In genomic region chr6:156660389-156660788, GRCh38 we compare ENCODE assay signal across 19 cellular contexts.
DNase-seq lines count a peak whose midpoint lies in the region; ATAC-seq, FAIRE-seq and TF ChIP-seq lines count a peak whose summit lies in the region.
"Had no signal": no experiment of that assay in that cellular context is flagged by ENCODE, and none has a peak within 500 bp of the region (broad histone marks: within the 10 kb centered on the region; RNA-seq: fewer than 3 reads in every experiment).

No MANE protein-coding gene starts in this region.

- TF ChIP-seq RAD21 in GM12878 (IDR thresholded peaks at IDR 0.05; ENCODE audit: insufficient read depth, low read depth, low read length): no peak

- H3K27me3 ChIP-seq in Caco-2 (replicated peaks; ENCODE audit: control insufficient read depth, insufficient read depth, low read length): no peaks in the 10 kb centered on the region
- H3K27me3 ChIP-seq in GM12878 (replicated peaks in 1 of 2; ENCODE audit: control insufficient read depth in 2 of 2, insufficient read depth in 2 of 2, low read length in 1 of 2): no peaks in the 10 kb centered on the region
- H3K27me3 ChIP-seq: BLaER1 had no signal

- H3K4me3 Mint-ChIP-seq in T-helper 2 cell treated with Interferon-gamma antibody and Interleukin-4, amounts not matched to agents 5 μg/mL and 100 μg/mL, for 36 hours: peak overlapping the region; percentile 33
- H3K4me3 Mint-ChIP-seq in Caco-2 (ENCODE audit: unreplicated experiment): peak overlapping the region; percentile 18
- no peak overlapping the region for H3K4me3 Mint-ChIP-seq in stimulated activated naive B cell treated with anti-CD40 and anti-IgM and Interleukin-4, amounts not matched to agents 10 μg/mL and 1 μg/mL and 100 μg/mL, for 72 hours
- H3K4me3 Mint-ChIP-seq in progenitor cell of endocrine pancreas (ENCODE audit: low read depth): no peak overlapping the region
- H3K4me3 Mint-ChIP-seq: CD4-positive, CD25-positive, alpha-beta regulatory T cell; CD8-positive, alpha-beta memory T cell; GM23338 had no signal

- BruUV-seq in Caco-2 (replicated peaks; lab: Mats Ljungman, UMichigan): no TSS peak
- BruUV-seq in GM12878 (replicated peaks; lab: Mats Ljungman, UMichigan): no TSS peak

- H3K4me2 ChIP-seq in GM12878 (ENCODE audit: control insufficient read depth, insufficient read depth): no peak overlapping the region
- H3K4me2 ChIP-seq: BLaER1, GM23338 had no signal

- no peak for TF ChIP-seq EP300 in GM12878 (IDR thresholded peaks at IDR 0.05; ENCODE audit: borderline replicate concordance in 1 of 2, control insufficient read depth in 1 of 2, low read depth in 2 of 2, low read length in 2 of 2)

- FAIRE-seq in GM12878 (lab: Jason Lieb, UNC): no peak
- FAIRE-seq: D721Med, G401.6, GM12892, GM18507, H54 had no signal

- 47% methylated on average over 2 of the region's 2 CpGs for WGBS in GM12878 (ENCODE audit: insufficient coverage, insufficient replicate concordance, low lambda C conversion rate, missing lambda C conversion rate)

- peaks cover 7% of the 10 kb centered on the region for H3K27me3 Mint-ChIP-seq in T-helper 2 cell treated with Interferon-gamma antibody and Interleukin-4, amounts not matched to agents 5 μg/mL and 100 μg/mL, for 36 hours (ENCODE audit: low read depth)
- H3K27me3 Mint-ChIP-seq in Caco-2 (ENCODE audit: insufficient read depth, unreplicated experiment): peaks cover 3% of the 10 kb centered on the region
- no peaks in the 10 kb centered on the region for H3K27me3 Mint-ChIP-seq in stimulated activated naive B cell treated with anti-CD40 and anti-IgM and Interleukin-4, amounts not matched to agents 10 μg/mL and 1 μg/mL and 100 μg/mL, for 72 hours
- peaks cover 3% of the 10 kb centered on the region for H3K27me3 Mint-ChIP-seq in progenitor cell of endocrine pancreas

- no peak overlapping the region for H2AFZ ChIP-seq in GM12878 (ENCODE audit: control insufficient read depth, low read depth, low read length)

- in situ Hi-C loops in GM12878 (cut with MboI): no loop called here

- ATAC-seq in GM12878: peak; percentile 35
- no peak for ATAC-seq in stimulated activated naive B cell treated with anti-CD40 and anti-IgM and Interleukin-4, amounts not matched to agents 10 μg/mL and 1 μg/mL and 100 μg/mL, for 72 hours (replicated peaks)
- ATAC-seq: GM23338 had no signal

- POLR2A ChIA-PET in Caco-2 (lab: Charles Lee): no interaction called here
- POLR2A ChIA-PET in GM12878 (lab: Charles Lee): interaction anchor here (0.8 kb wide), 1 partner anchor 40 kb away, joined by 7 read pairs; no protein-coding TSS in a partner anchor

- H3K4me1 Mint-ChIP-seq in T-helper 2 cell treated with Interferon-gamma antibody and Interleukin-4, amounts not matched to agents 5 μg/mL and 100 μg/mL, for 36 hours (ENCODE audit: low read depth): peaks cover 15% of the 10 kb centered on the region
- peaks cover 15% of the 10 kb centered on the region for H3K4me1 Mint-ChIP-seq in Caco-2 (ENCODE audit: low read depth, unreplicated experiment)
- H3K4me1 Mint-ChIP-seq in stimulated activated naive B cell treated with anti-CD40 and anti-IgM and Interleukin-4, amounts not matched to agents 10 μg/mL and 1 μg/mL and 100 μg/mL, for 72 hours: peaks cover 14 to 20% of the 10 kb centered on the region in 2 donors
- peaks cover 2% of the 10 kb centered on the region for H3K4me1 Mint-ChIP-seq in progenitor cell of endocrine pancreas (ENCODE audit: low read depth)
- H3K4me1 Mint-ChIP-seq: CD8-positive, alpha-beta memory T cell had no signal

- H3K9ac ChIP-seq in GM12878 (ENCODE audit: control insufficient read depth, insufficient read depth, low read length): no peak overlapping the region
- H3K9ac ChIP-seq: BLaER1 had no signal

- H4K20me1 ChIP-seq in GM12878 (ENCODE audit: control insufficient read depth, insufficient read depth): no peaks in the 10 kb centered on the region
- H4K20me1 ChIP-seq: BLaER1 had no signal

- H3K27ac Mint-ChIP-seq in T-helper 2 cell treated with Interferon-gamma antibody and Interleukin-4, amounts not matched to agents 5 μg/mL and 100 μg/mL, for 36 hours: peak overlapping the region; percentile 72
- H3K27ac Mint-ChIP-seq in Caco-2 (ENCODE audit: unreplicated experiment): peak overlapping the region; percentile 85
- peak overlapping the region; percentile 22 for H3K27ac Mint-ChIP-seq in stimulated activated naive B cell treated with anti-CD40 and anti-IgM and Interleukin-4, amounts not matched to agents 10 μg/mL and 1 μg/mL and 100 μg/mL, for 72 hours
- no peak overlapping the region for H3K27ac Mint-ChIP-seq in progenitor cell of endocrine pancreas
- H3K27ac Mint-ChIP-seq: CD4-positive, CD25-positive, alpha-beta regulatory T cell; GM23338 had no signal

- no peak for TF ChIP-seq POLR2A in GM12878 (IDR thresholded peaks at IDR 0.05; ENCODE audit: low read depth, low read length)

- no peaks in the 10 kb centered on the region for H3K36me3 Mint-ChIP-seq in T-helper 2 cell treated with Interferon-gamma antibody and Interleukin-4, amounts not matched to agents 5 μg/mL and 100 μg/mL, for 36 hours (ENCODE audit: low read depth)
- no peaks in the 10 kb centered on the region for H3K36me3 Mint-ChIP-seq in Caco-2 (ENCODE audit: insufficient read depth, unreplicated experiment)
- H3K36me3 Mint-ChIP-seq in stimulated activated naive B cell treated with anti-CD40 and anti-IgM and Interleukin-4, amounts not matched to agents 10 μg/mL and 1 μg/mL and 100 μg/mL, for 72 hours: no peaks in the 10 kb centered on the region
- no peaks in the 10 kb centered on the region for H3K36me3 Mint-ChIP-seq in progenitor cell of endocrine pancreas (ENCODE audit: insufficient read depth)
- H3K36me3 Mint-ChIP-seq: CD4-positive, CD25-positive, alpha-beta regulatory T cell; CD8-positive, alpha-beta memory T cell had no signal

- H3K36me3 ChIP-seq in Caco-2 (ENCODE audit: control insufficient read depth, insufficient read depth, low read length) (no peaks in the 10 kb centered on the region), GM12878 (ENCODE audit: control insufficient read depth in 2 of 2, insufficient read depth in 2 of 2, low read length in 1 of 2) (no peaks in the 10 kb centered on the region)
- H3K36me3 ChIP-seq: BLaER1 had no signal

- RAD21 ChIA-PET in GM12878 (lab: Charles Lee; ENCODE audit: unreplicated experiment): interaction anchor here (1.0 to 2.5 kb wide), 4 partner anchors 23 to 60 kb away, joined by 3 to 11 read pairs (median 5); no protein-coding TSS in a partner anchor

- H3K9me3 Mint-ChIP-seq in T-helper 2 cell treated with Interferon-gamma antibody and Interleukin-4, amounts not matched to agents 5 μg/mL and 100 μg/mL, for 36 hours: no peaks in the 10 kb centered on the region
- H3K9me3 Mint-ChIP-seq in Caco-2 (ENCODE audit: unreplicated experiment): peaks cover 29% of the 10 kb centered on the region
- H3K9me3 Mint-ChIP-seq in stimulated activated naive B cell treated with anti-CD40 and anti-IgM and Interleukin-4, amounts not matched to agents 10 μg/mL and 1 μg/mL and 100 μg/mL, for 72 hours: peaks cover 3 to 5% of the 10 kb centered on the region in 2 donors
- H3K9me3 Mint-ChIP-seq in progenitor cell of endocrine pancreas (ENCODE audit: low read depth): peaks cover 4% of the 10 kb centered on the region

- H3K4me1 ChIP-seq in Caco-2 (peaks cover 7% of the 10 kb centered on the region; the same call in 1 of the 2 replicates), GM12878 (ENCODE audit: control insufficient read depth, insufficient read depth, low read length) (peaks cover 17% of the 10 kb centered on the region)
- H3K4me1 ChIP-seq: BLaER1 had no signal

- H3K4me3 ChIP-seq in Caco-2 (ENCODE audit: low read depth, low read length): no peak overlapping the region
- H3K4me3 ChIP-seq in GM12878: no peak overlapping the region
- H3K4me3 ChIP-seq: BLaER1, GM23338 had no signal

- SMC1A ChIA-PET in GM12878 (lab: Charles Lee; ENCODE audit: uncharacterized antibody, unreplicated experiment): interaction anchor here (0.8 to 2.8 kb wide), 7 partner anchors 14 to 96 kb away, joined by 3 to 19 read pairs (median 5); no protein-coding TSS in a partner anchor

- DNase-seq in T-helper 2 cell treated with Interferon-gamma antibody and Interleukin-4, amounts not matched to agents 5 μg/mL and 100 μg/mL, for 36 hours (ENCODE audit: low spot score): no peak
- DNase-seq in T-helper 2 cell (no peak), Caco-2 (no peak), GM12878 (ENCODE audit: low read depth, low spot score) (no peak), progenitor cell of endocrine pancreas (ENCODE audit: low spot score, unreplicated experiment) (no peak), SW480 (ENCODE audit: low spot score) (no peak)
- DNase-seq in stimulated activated naive B cell treated with anti-CD40 and anti-IgM and Interleukin-4, amounts not matched to agents 10 μg/mL and 1 μg/mL and 100 μg/mL, for 72 hours: no peak
- DNase-seq: 8988T; CD4-positive, CD25-positive, alpha-beta regulatory T cell; CD8-positive, alpha-beta memory T cell; COR-L47; HCEC 1CT had no signal

- peaks cover 5% of the 10 kb centered on the region; the same call in 1 of the 2 replicates for H3K9me3 ChIP-seq in Caco-2
- peaks cover 4% of the 10 kb centered on the region; the same call in 1 of the 3 replicates for H3K9me3 ChIP-seq in GM12878 (replicated peaks; ENCODE audit: control insufficient read depth, insufficient read depth, low read length)

- CTCF ChIA-PET in Caco-2 (lab: Charles Lee): no interaction called here
- CTCF ChIA-PET in GM12878 (lab: Yijun Ruan, JAX): interaction anchor here (0.9 to 1.5 kb wide), 2 partner anchors 22 to 25 kb away, joined by 3 to 6 read pairs; no protein-coding TSS in a partner anchor

- H3K79me2 ChIP-seq in GM12878 (ENCODE audit: control insufficient read depth, insufficient read depth, low read length): no peaks in the 10 kb centered on the region

- no peak overlapping the region for H3K27ac ChIP-seq in GM12878 (ENCODE audit: control insufficient read depth, insufficient read depth)
- H3K27ac ChIP-seq: BLaER1 had no signal

- intact Hi-C loops in Caco-2 (cut with micrococcal nuclease; ENCODE audit: unreplicated experiment): no loop called here
- intact Hi-C loops in GM12878 (cut with micrococcal nuclease; ENCODE audit: unreplicated experiment): no loop called here

- no peak for TF ChIP-seq CTCF in Caco-2 (IDR thresholded peaks at IDR 0.05; ENCODE audit: insufficient read depth in 1 of 2, low read depth in 1 of 2, low read length in 1 of 2, severe bottlenecking in 1 of 2, unreplicated experiment in 1 of 2)
- TF ChIP-seq CTCF in GM12878 (IDR thresholded peaks at IDR 0.05 in 2 of 3, conservative IDR thresholded peaks at IDR 0.05 in 1 of 3; ENCODE audit: control insufficient read depth in 2 of 3, extremely low read depth in 1 of 3, insufficient read depth in 1 of 3, low read depth in 3 of 3, low read length in 3 of 3): no peak
- no peak for TF ChIP-seq CTCF in progenitor cell of endocrine pancreas (IDR thresholded peaks at IDR 0.05; ENCODE audit: unreplicated experiment)

TF ChIP-seq in GM12878, 131 proteins besides CTCF, POLR2A, EP300 and RAD21 (continues in another document):
- no peak for TF ChIP-seq SRF (IDR thresholded peaks at IDR 0.05; ENCODE audit: low read depth in 2 of 2, low read length in 2 of 2)

Comparison
In these comparisons a context has a peak if more than half of its experiments do, and no peak if none do; other contexts are left out.
1. H3K4me3 Mint-ChIP-seq: peak in T-helper 2 cell treated with Interferon-gamma antibody and Interleukin-4, amounts not matched to agents 5 μg/mL and 100 μg/mL, for 36 hours (single experiment) and Caco-2 (single experiment); none in stimulated activated naive B cell treated with anti-CD40 and anti-IgM and Interleukin-4, amounts not matched to agents 10 μg/mL and 1 μg/mL and 100 μg/mL, for 72 hours (0 of 2) and progenitor cell of endocrine pancreas (single experiment).